In genomic region chr17:41776262-41776900, GRCh38 we compare ENCODE assay signal across 10 cellular contexts. TPM values are rescaled to one million over a fixed set of nuclear protein-coding genes. Genes with fewer than 3 reads are reported as not detected.
DNase-seq lines count a peak whose midpoint lies in the region; FAIRE-seq and TF ChIP-seq lines count a peak whose summit lies in the region.
"Not testable (repeated sequence)": the region's sequence is repeated elsewhere in the genome, so short reads cannot be mapped to it uniquely, and the experiment has no call there.
"Had no signal": no experiment of that assay in that cellular context is flagged by ENCODE, and none has a peak within 500 bp of the region (broad histone marks: within the 10 kb centered on the region; RNA-seq: fewer than 3 reads in every experiment).

No MANE protein-coding gene starts in this region.

- not testable (repeated sequence) for H3K27me3 ChIP-seq in astrocyte (ENCODE audit: insufficient read depth, low read length); ectodermal cell (ENCODE audit: control insufficient read depth, insufficient read depth, low read length, poor library complexity, severe bottlenecking); right atrium auricular region; trophoblast cell (ENCODE audit: insufficient read depth, low read length); suprapubic skin

- not testable (repeated sequence) for FAIRE-seq in astrocyte (lab: Jason Lieb, UNC)

- peaks cover 27% of the 10 kb centered on the region for H4K20me1 ChIP-seq in astrocyte (ENCODE audit: insufficient read depth, low read length)

- H3K27ac ChIP-seq in astrocyte (ENCODE audit: low read depth, low read length), result not testable (repeated sequence)
- H3K27ac ChIP-seq in ectodermal cell (ENCODE audit: insufficient read depth, low read depth, low read length, poor library complexity, severe bottlenecking) (peak overlapping the region; percentile 85), right atrium auricular region (peak overlapping the region; percentile 97), trophoblast cell (ENCODE audit: low read depth, low read length) (peak overlapping the region; percentile 67), suprapubic skin (peak overlapping the region; percentile 83)

- not testable (repeated sequence) for H3K4me3 ChIP-seq in astrocyte (ENCODE audit: insufficient read depth, low read depth, low read length); ectodermal cell (ENCODE audit: insufficient read depth, low read depth, low read length); right atrium auricular region; trophoblast cell (ENCODE audit: low read depth, low read length); suprapubic skin

- not testable (repeated sequence) for H3K14ac ChIP-seq in trophoblast cell (ENCODE audit: low read length)

- peaks cover 99% of the 10 kb centered on the region for H3K36me3 Mint-ChIP-seq in Calu3 (ENCODE audit: insufficient read depth, unreplicated experiment)
- not testable (repeated sequence) for H3K36me3 Mint-ChIP-seq in astrocyte (ENCODE audit: low read depth, unreplicated experiment)

- TF ChIP-seq CTCF in Calu3 (IDR thresholded peaks at IDR 0.05; ENCODE audit: unreplicated experiment); astrocyte (IDR thresholded peaks at IDR 0.05; ENCODE audit: insufficient read depth, low read depth, low read length); right atrium auricular region (IDR thresholded peaks at IDR 0.05); suprapubic skin (IDR thresholded peaks at IDR 0.05): not testable (repeated sequence)

- 75 to 77% methylated on average over 14 of the region's 14 CpGs for WGBS in ectodermal cell, 2 experiments
- WGBS in trophoblast cell (ENCODE audit: extremely low coverage, insufficient coverage, insufficient read length), result no CpG with 5 or more reads among the region's 14 CpGs
- 71% methylated on average over 14 of the region's 14 CpGs for WGBS in suprapubic skin

- peaks cover 86% of the 10 kb centered on the region for H3K4me1 Mint-ChIP-seq in Calu3 (ENCODE audit: low read depth, unreplicated experiment)
- H3K4me1 Mint-ChIP-seq in astrocyte (ENCODE audit: low read depth, unreplicated experiment), result peaks cover 51% of the 10 kb centered on the region

- H3K4me3 Mint-ChIP-seq in Calu3 (ENCODE audit: low read depth, unreplicated experiment) (peak overlapping the region; percentile 59), astrocyte (ENCODE audit: unreplicated experiment) (peak overlapping the region; percentile 57)

- H3K4ac ChIP-seq in trophoblast cell (ENCODE audit: low read depth, low read length), result peak overlapping the region; percentile 64

- H3K27me3 Mint-ChIP-seq in Calu3 (ENCODE audit: unreplicated experiment); astrocyte (ENCODE audit: low read depth, unreplicated experiment): not testable (repeated sequence)

- H2AK5ac ChIP-seq in trophoblast cell (ENCODE audit: low read length), result not testable (repeated sequence)

- peaks cover 39% of the 10 kb centered on the region for H3K4me1 ChIP-seq in astrocyte (ENCODE audit: insufficient read depth, low read length)
- H3K4me1 ChIP-seq in ectodermal cell (ENCODE audit: control insufficient read depth, insufficient read depth, low read length), result peaks cover 39% of the 10 kb centered on the region
- peaks cover 0 to 92% of the 10 kb centered on the region in 2 donors for H3K4me1 ChIP-seq in right atrium auricular region
- H3K4me1 ChIP-seq in trophoblast cell (ENCODE audit: control insufficient read depth in 1 of 2, insufficient read depth in 2 of 2, low read length in 2 of 2), result peaks cover 54 to 56% of the 10 kb centered on the region in 2 experiments
- peaks cover 95% of the 10 kb centered on the region for H3K4me1 ChIP-seq in suprapubic skin

- H3K4me2 ChIP-seq in astrocyte (ENCODE audit: low read length); trophoblast cell (ENCODE audit: low read length): not testable (repeated sequence)

- peaks cover 33% of the 10 kb centered on the region for H3K79me1 ChIP-seq in trophoblast cell (ENCODE audit: low read length)

- not testable (repeated sequence) for DNase-seq in Calu3; astrocyte (ENCODE audit: low read depth); right atrium auricular region (ENCODE audit: low spot score); trophoblast cell; suprapubic skin (ENCODE audit: low spot score in 2 of 2)
- DNase-seq in NCI-H2029 treated with DMSO at 0.1 percent for 48 hours (lab: John Stamatoyannopoulos, UW) (peak; percentile 17), medulla oblongata (ENCODE audit: extremely low spot score) (peak; percentile 43)

- H3K9ac ChIP-seq in astrocyte (ENCODE audit: low read length), result not testable (repeated sequence)
- peak overlapping the region; percentile 3 for H3K9ac ChIP-seq in trophoblast cell (ENCODE audit: low read length)

- not testable (repeated sequence) for TF ChIP-seq POLR2A in suprapubic skin (IDR thresholded peaks at IDR 0.05)

- TF ChIP-seq EP300 in suprapubic skin (IDR thresholded peaks at IDR 0.05), result not testable (repeated sequence)

- not testable (repeated sequence) for H4K12ac ChIP-seq in trophoblast cell (ENCODE audit: low read depth, low read length)

- H3K18ac ChIP-seq in trophoblast cell (ENCODE audit: low read length), result not testable (repeated sequence)

- not testable (repeated sequence) for BruUV-seq in Calu3 (replicated peaks; lab: Mats Ljungman, UMichigan)

- not testable (repeated sequence) for H2BK5ac ChIP-seq in trophoblast cell (ENCODE audit: low read depth, low read length, poor library complexity)

- not testable (repeated sequence) for H2BK12ac ChIP-seq in trophoblast cell (ENCODE audit: low read length)

- intact Hi-C loops in Calu3 (cut with micrococcal nuclease; ENCODE audit: unreplicated experiment), result not testable (repeated sequence)

- not testable (repeated sequence) for H3K9me3 Mint-ChIP-seq in Calu3 (ENCODE audit: low read depth, unreplicated experiment); astrocyte (ENCODE audit: unreplicated experiment)

- CTCF ChIA-PET in Calu3 (lab: Charles Lee), result interaction anchor here (1.1 to 7.3 kb wide), 2 partner anchors 10 to 19 kb away, joined by 3 to 63 read pairs; partner anchors contain the start of gene JUP

- not testable (repeated sequence) for H3K36me3 ChIP-seq in astrocyte (ENCODE audit: insufficient read depth, low read length); ectodermal cell (ENCODE audit: control insufficient read depth, insufficient read depth, low read length)
- peaks cover 16% of the 10 kb centered on the region for H3K36me3 ChIP-seq in right atrium auricular region
- peaks cover 47% of the 10 kb centered on the region in 2 experiments for H3K36me3 ChIP-seq in trophoblast cell (ENCODE audit: control insufficient read depth in 1 of 2, insufficient read depth in 2 of 2, low read length in 2 of 2)
- H3K36me3 ChIP-seq in suprapubic skin, result peaks cover 27% of the 10 kb centered on the region

- H3K27ac Mint-ChIP-seq in Calu3 (ENCODE audit: unreplicated experiment), result peak overlapping the region; percentile 87
- not testable (repeated sequence) for H3K27ac Mint-ChIP-seq in astrocyte (ENCODE audit: unreplicated experiment)

- H2BK120ac ChIP-seq in trophoblast cell (ENCODE audit: insufficient read depth, low read length, poor library complexity), result peak overlapping the region; percentile 72

- H2AFZ ChIP-seq in astrocyte (ENCODE audit: low read depth, low read length); trophoblast cell (ENCODE audit: insufficient read depth, low read length, poor library complexity): not testable (repeated sequence)

- not testable (repeated sequence) for H3K9me3 ChIP-seq in astrocyte (ENCODE audit: insufficient read depth, low read depth, low read length); ectodermal cell (ENCODE audit: control insufficient read depth, low read length); right atrium auricular region; trophoblast cell (ENCODE audit: insufficient read depth, low read depth, low read length); suprapubic skin

- peak overlapping the region; percentile 34 for H4K91ac ChIP-seq in trophoblast cell (ENCODE audit: low read depth, low read length)

- H3K79me2 ChIP-seq in astrocyte (ENCODE audit: insufficient read depth, low read length) (peaks cover 28% of the 10 kb centered on the region), trophoblast cell (ENCODE audit: control insufficient read depth, insufficient read depth, low read length, poor library complexity) (peaks cover 40% of the 10 kb centered on the region)

- H4K8ac ChIP-seq in trophoblast cell (ENCODE audit: low read depth, low read length), result not testable (repeated sequence)

- H3K23ac ChIP-seq in trophoblast cell (ENCODE audit: low read length), result not testable (repeated sequence)

RNA-seq across cellular contexts. Expression of gene JUP, which starts 10.1 kb away (rescaled TPM):
- total RNA-seq in Calu3 (2022), result 695 and 705 TPM in 2 replicates
- 236 TPM in 2 replicates for total RNA-seq in astrocyte
- polyA plus RNA-seq in ectodermal cell (2013, experiment 1 of 4), result 71.2 TPM
- polyA plus RNA-seq in ectodermal cell (2013, experiment 2 of 4), result 75.1 TPM
- 56.5 TPM for polyA plus RNA-seq in ectodermal cell (2013, experiment 3 of 4)
- polyA plus RNA-seq in ectodermal cell (2013, experiment 4 of 4), result 60.8 TPM
- 100 to 1,000 TPM; 234 to 256 TPM for total RNA-seq in right atrium auricular region
- polyA plus RNA-seq in trophoblast cell (2013), result 367 and 395 TPM in 2 replicates
- 1,000 to 10,000 TPM; 1,107 to 2,369 (median 1,992) TPM for total RNA-seq in suprapubic skin

RNA-seq across cellular contexts. Expression of gene P3H4, which starts 35.4 kb away (rescaled TPM):
- 19.9 and 22.5 TPM in 2 replicates for total RNA-seq in Calu3 (2022)
- total RNA-seq in astrocyte, result 81.5 and 110 TPM in 2 replicates
- polyA plus RNA-seq in ectodermal cell (2013, experiment 1 of 4), result 47.5 TPM
- polyA plus RNA-seq in ectodermal cell (2013, experiment 2 of 4), result 44.3 TPM
- polyA plus RNA-seq in ectodermal cell (2013, experiment 3 of 4), result 39.5 TPM
- 36.3 TPM for polyA plus RNA-seq in ectodermal cell (2013, experiment 4 of 4)
- total RNA-seq in right atrium auricular region, result 10 to 100 TPM; 15.4 to 16.2 TPM
- 27.5 and 27.8 TPM in 2 replicates for polyA plus RNA-seq in trophoblast cell (2013)
- total RNA-seq in suprapubic skin, result 10 to 100 TPM in 1 of 4 donors, 1 to 10 TPM in 3; 8.5 to 18.6 (median 9.2) TPM

RNA-seq across cellular contexts. Expression of gene FKBP10, which starts 36.4 kb away (rescaled TPM):
- total RNA-seq in Calu3 (2022) (0.92 and 3.6 TPM in 2 replicates), astrocyte (446 and 584 TPM in 2 replicates), right atrium auricular region (10 to 100 TPM; 24.7 to 35.1 TPM), suprapubic skin (10 to 100 TPM; 11.7 to 14.8 (median 12.4) TPM)
- 251 TPM for polyA plus RNA-seq in ectodermal cell (2013, experiment 1 of 4)
- 227 TPM for polyA plus RNA-seq in ectodermal cell (2013, experiment 2 of 4)
- polyA plus RNA-seq in ectodermal cell (2013, experiment 3 of 4), result 204 TPM
- polyA plus RNA-seq in ectodermal cell (2013, experiment 4 of 4), result 223 TPM
- polyA plus RNA-seq in trophoblast cell (2013), result 181 and 187 TPM in 2 replicates
- total RNA-seq: naive thymus-derived CD8-positive, alpha-beta T cell had no signal
- polyA plus RNA-seq: naive thymus-derived CD8-positive, alpha-beta T cell had no signal

RNA-seq across cellular contexts. Expression of gene HAP1, which starts 41.9 kb away (rescaled TPM):
- total RNA-seq in Calu3 (2022) (0.86 and 1.2 TPM in 2 replicates), astrocyte (0.46 and 0.52 TPM in 2 replicates), right atrium auricular region (under 1 TPM in 1 of 2 donors, not detected in 1; 0.08 TPM), suprapubic skin (1 to 10 TPM; 1.0 to 9.3 (median 1.2) TPM)
- 2.0 TPM for polyA plus RNA-seq in ectodermal cell (2013, experiment 1 of 4)
- polyA plus RNA-seq in ectodermal cell (2013, experiment 2 of 4), result 1.8 TPM
- 1.0 TPM for polyA plus RNA-seq in ectodermal cell (2013, experiment 3 of 4)
- polyA plus RNA-seq in ectodermal cell (2013, experiment 4 of 4), result 1.1 TPM
- 14.5 and 20.7 TPM in 2 replicates for polyA plus RNA-seq in trophoblast cell (2013)
- total RNA-seq: left lobe of liver had no signal
- polyA plus RNA-seq: naive thymus-derived CD8-positive, alpha-beta T cell had no signal

RNA-seq across cellular contexts. Expression of gene NT5C3B, which starts 59.7 kb away (rescaled TPM):
- total RNA-seq in Calu3 (2022) (62.0 and 65.2 TPM in 2 replicates), astrocyte (47.4 and 56.1 TPM in 2 replicates), right atrium auricular region (10 to 100 TPM; 27.1 to 43.3 TPM), suprapubic skin (10 to 100 TPM; 21.6 to 41.2 (median 30.7) TPM)
- 111 TPM for polyA plus RNA-seq in ectodermal cell (2013, experiment 1 of 4)
- polyA plus RNA-seq in ectodermal cell (2013, experiment 2 of 4), result 114 TPM
- 88.6 TPM for polyA plus RNA-seq in ectodermal cell (2013, experiment 3 of 4)
- polyA plus RNA-seq in ectodermal cell (2013, experiment 4 of 4), result 94.7 TPM
- polyA plus RNA-seq in trophoblast cell (2013), result 45.0 and 48.0 TPM in 2 replicates

Comparison
In these comparisons a context has a peak if more than half of its experiments do, and no peak if none do; other contexts are left out.
1. RNA of gene FKBP10, which starts 36.4 kb away (total RNA-seq): 446 to 584 TPM in astrocyte; 24.7 to 35.1 TPM in right atrium auricular region, 11.7 to 14.8 TPM in suprapubic skin and 0.92 to 3.6 TPM in Calu3; every median in the first group is over 10 times any median in the second.